ENCODE assay signal across 19 cellular contexts in genomic region chr2:216670266-216671080, GRCh38. TPM values are rescaled to one million over a fixed set of nuclear protein-coding genes. Genes with fewer than 3 reads are reported as not detected.
A peak's percentile ranks its signal among the peaks of the same experiment; 100 is the strongest.
DNase-seq lines count a peak whose midpoint lies in the region; FAIRE-seq and TF ChIP-seq lines count a peak whose summit lies in the region.
"Had no signal": no experiment of that assay in that cellular context is flagged by ENCODE, and none has a peak within 500 bp of the region (broad histone marks: within the 10 kb centered on the region; RNA-seq: fewer than 3 reads in every experiment).

No MANE protein-coding gene starts in this region.

- no peak overlapping the region for H3K27ac Mint-ChIP-seq in activated CD4-positive, alpha-beta T cell treated with anti-CD3 and anti-CD28 coated beads, Interleukin-2, amount 10 ng/mL, durations not matched to agents 7 days and 5 days

- H3K4me3 ChIP-seq in H1 (ENCODE audit: extremely low read depth in 1 of 4, insufficient read depth in 2 of 4, low read depth in 3 of 4, low read length in 4 of 4) (no peak overlapping the region), neuronal stem cell (ENCODE audit: low read length in 2 of 2) (no peak overlapping the region), tibial artery (no peak overlapping the region)
- H3K4me3 ChIP-seq: HAP-1, SJSA1 had no signal

- H3K27me3 ChIP-seq in H1 (replicated peaks in 1 of 4; ENCODE audit: control insufficient read depth in 3 of 4, extremely low read depth in 1 of 4, insufficient read depth in 3 of 4, low read length in 3 of 4) (no peaks in the 10 kb centered on the region), neuronal stem cell (ENCODE audit: control insufficient read depth in 3 of 3, insufficient read depth in 3 of 3, low read depth in 1 of 3, low read length in 3 of 3) (no peaks in the 10 kb centered on the region), tibial artery (no peaks in the 10 kb centered on the region)

- H3K9ac ChIP-seq in H1 (replicated peaks in 1 of 4; ENCODE audit: extremely low read depth in 1 of 4, low read depth in 3 of 4, low read length in 3 of 4) (no peak overlapping the region), neuronal stem cell (ENCODE audit: low read depth, low read length, poor library complexity) (no peak overlapping the region)

- no peak for TF ChIP-seq RAD21 in H1 (IDR thresholded peaks at IDR 0.05 in 1 of 2, conservative IDR thresholded peaks at IDR 0.05 in 1 of 2; ENCODE audit: low read depth in 2 of 2, low read length in 2 of 2)

- H3K23me2 ChIP-seq in H1 (ENCODE audit: low read depth, low read length), result no peaks in the 10 kb centered on the region

- H3K4ac ChIP-seq in H1 (replicated peaks; ENCODE audit: insufficient read length, low read depth, low read length) (no peak overlapping the region), neuronal stem cell (ENCODE audit: low read length) (no peak overlapping the region)

- intact Hi-C loops in tibial artery (cut with DNase I; ENCODE audit: low total_unique reads), result no loop called here

- no peaks in the 10 kb centered on the region for H3K9me3 ChIP-seq in H1 (ENCODE audit: insufficient read depth in 2 of 2, low read depth in 1 of 2, low read length in 1 of 2)
- no peaks in the 10 kb centered on the region for H3K9me3 ChIP-seq in neuronal stem cell (replicated peaks in 1 of 2; ENCODE audit: control insufficient read depth in 2 of 2, insufficient read depth in 1 of 2, low read depth in 1 of 2, low read length in 2 of 2)
- H3K9me3 ChIP-seq in tibial artery, result no peaks in the 10 kb centered on the region
- H3K9me3 ChIP-seq: HAP-1, SJSA1 had no signal

- DNase-seq in NCI-H1092 treated with DMSO at 0.1 percent for 48 hours (lab: John Stamatoyannopoulos, UW) (peak; percentile 44), NCI-H1092 (lab: John Stamatoyannopoulos, UW) (no peak), H1 (ENCODE audit: low read depth in 1 of 2, low spot score in 2 of 2) (no peak), neuronal stem cell (ENCODE audit: low spot score) (no peak), tibial artery (no peak)
- no peak for DNase-seq in stimulated activated CD4-positive, alpha-beta T cell treated with anti-CD3 and anti-CD28 coated beads, Interleukin-4, amount 100 ng/mL, for 24 hours
- no peak for DNase-seq in activated naive CD4-positive, alpha-beta T cell treated with Interleukin-2 at 50 U/mL for 16 hours
- DNase-seq in activated CD4-positive, alpha-beta T cell treated with anti-CD3 and anti-CD28 coated beads, Interleukin-2, amount 10 ng/mL, durations not matched to agents 7 days and 5 days, result no peak
- DNase-seq: C1 segment of cervical spinal cord, COR-L47, DMS153, Karpas-422, NCI-H1417, NCI-H2029 treated with DMSO at 0.1 percent for 48 hours, NCI-H524, PC-3 had no signal

- no peak overlapping the region for H2BK120ac ChIP-seq in H1 (replicated peaks; ENCODE audit: low read depth, low read length)
- no peak overlapping the region for H2BK120ac ChIP-seq in neuronal stem cell (ENCODE audit: low read depth, low read length)

- no peaks in the 10 kb centered on the region for H3K9me3 Mint-ChIP-seq in activated CD4-positive, alpha-beta T cell treated with anti-CD3 and anti-CD28 coated beads, Interleukin-2, amount 10 ng/mL, durations not matched to agents 7 days and 5 days

- H4K20me1 ChIP-seq in H1 (replicated peaks in 1 of 2; ENCODE audit: control insufficient read depth in 1 of 2, insufficient read depth in 2 of 2, low read length in 2 of 2), result no peaks in the 10 kb centered on the region

- no peak overlapping the region for H2BK15ac ChIP-seq in H1 (ENCODE audit: low read length)
- no peak overlapping the region for H2BK15ac ChIP-seq in neuronal stem cell (ENCODE audit: low read length)

- H4K91ac ChIP-seq in H1 (replicated peaks; ENCODE audit: insufficient read length, low read length) (no peak overlapping the region), neuronal stem cell (ENCODE audit: low read depth, low read length, poor library complexity) (no peak overlapping the region)

- no peak overlapping the region for H3K23ac ChIP-seq in H1 (ENCODE audit: insufficient read length)
- no peak overlapping the region for H3K23ac ChIP-seq in neuronal stem cell (ENCODE audit: low read depth, low read length, poor library complexity)

- peaks cover 0 to 6% (median 5%) of the 10 kb centered on the region in 4 experiments; a peak in 6 of 7 replicates for H3K4me1 ChIP-seq in H1 (replicated peaks in 1 of 4; ENCODE audit: control insufficient read depth in 3 of 4, insufficient read depth in 4 of 4, low read length in 3 of 4)
- peaks cover 1 to 4% of the 10 kb centered on the region in 2 donors for H3K4me1 ChIP-seq in neuronal stem cell (ENCODE audit: control insufficient read depth in 2 of 2, insufficient read depth in 1 of 2, low read depth in 1 of 2, low read length in 2 of 2)
- H3K4me1 ChIP-seq in tibial artery, result peaks cover 0 to 18% (median 12%) of the 10 kb centered on the region in 4 donors
- H3K4me1 ChIP-seq: HAP-1, SJSA1 had no signal

- no peak overlapping the region for H3K27ac ChIP-seq in H1 (ENCODE audit: low read depth, low read length)
- no peak overlapping the region for H3K27ac ChIP-seq in neuronal stem cell (replicated peaks; ENCODE audit: low read length)
- H3K27ac ChIP-seq in tibial artery, result peak overlapping the region; percentile 54 to 65
- H3K27ac ChIP-seq: 22Rv1, SJSA1 had no signal

- H2AK5ac ChIP-seq in H1 (ENCODE audit: low read depth, low read length), result no peak overlapping the region
- H2AK5ac ChIP-seq in neuronal stem cell (ENCODE audit: low read depth, low read length), result no peak overlapping the region

- H4K8ac ChIP-seq in H1 (ENCODE audit: extremely low read depth, insufficient read depth, low read length), result peak overlapping the region; percentile 18; the same call in 1 of the 2 replicates
- H4K8ac ChIP-seq in neuronal stem cell (ENCODE audit: low read depth, low read length), result no peak overlapping the region

- no peak overlapping the region for H3K56ac ChIP-seq in H1 (replicated peaks; ENCODE audit: insufficient read length, low read depth, low read length)

- H3K18ac ChIP-seq in H1 (ENCODE audit: extremely low read depth, low read length) (no peak overlapping the region), neuronal stem cell (ENCODE audit: low read length) (peak overlapping the region; percentile 11)

- H2BK5ac ChIP-seq in H1 (ENCODE audit: low read depth, low read length) (no peak overlapping the region), neuronal stem cell (ENCODE audit: low read length) (no peak overlapping the region)

- H3K14ac ChIP-seq in H1 (ENCODE audit: insufficient read length) (no peak overlapping the region), neuronal stem cell (ENCODE audit: low read length) (no peak overlapping the region)

- H2BK20ac ChIP-seq in H1 (ENCODE audit: low read length), result no peak overlapping the region

- WGBS in H1 (ENCODE audit: extremely low coverage in 1 of 2, insufficient coverage in 1 of 2, insufficient read length in 1 of 2, insufficient replicate concordance in 2 of 2, low coverage in 1 of 2, low lambda C conversion rate in 2 of 2, missing lambda C conversion rate in 1 of 2), 2 experiments, result 89% methylated on average over 15 of the region's 17 CpGs; no CpG with 5 or more reads in 1 of the 2 experiments
- no CpG with 5 or more reads among the region's 17 CpGs for WGBS in neuronal stem cell (ENCODE audit: extremely low coverage in 2 of 2, insufficient read length in 2 of 2, insufficient replicate concordance in 1 of 2), 2 donors

- H3K27me3 Mint-ChIP-seq in activated CD4-positive, alpha-beta T cell treated with anti-CD3 and anti-CD28 coated beads, Interleukin-2, amount 10 ng/mL, durations not matched to agents 7 days and 5 days, result no peaks in the 10 kb centered on the region

- H2AFZ ChIP-seq in H1 (ENCODE audit: low read length) (no peak overlapping the region), neuronal stem cell (ENCODE audit: low read length) (no peak overlapping the region)

- H3K4me3 Mint-ChIP-seq in activated CD4-positive, alpha-beta T cell treated with anti-CD3 and anti-CD28 coated beads, Interleukin-2, amount 10 ng/mL, durations not matched to agents 7 days and 5 days, result no peak overlapping the region

- TF ChIP-seq CTCF in H1 (IDR thresholded peaks at IDR 0.05; ENCODE audit: control extremely low read depth in 1 of 3, insufficient read depth in 1 of 3, low read depth in 1 of 3, low read length in 3 of 3), result no peak
- no peak for TF ChIP-seq CTCF in tibial artery (IDR thresholded peaks at IDR 0.05)

- no peaks in the 10 kb centered on the region for H3K4me1 Mint-ChIP-seq in activated CD4-positive, alpha-beta T cell treated with anti-CD3 and anti-CD28 coated beads, Interleukin-2, amount 10 ng/mL, durations not matched to agents 7 days and 5 days

- no peaks in the 10 kb centered on the region for H3K79me2 ChIP-seq in H1 (ENCODE audit: control insufficient read depth in 1 of 2, insufficient read depth in 2 of 2, low read length in 2 of 2)

- H2BK12ac ChIP-seq in H1 (ENCODE audit: low read depth, low read length) (no peak overlapping the region), neuronal stem cell (ENCODE audit: low read length) (no peak overlapping the region)

- no peak for TF ChIP-seq POLR2A in H1 (IDR thresholded peaks at IDR 0.05; ENCODE audit: control extremely low read depth in 1 of 2, low read depth in 2 of 2, low read length in 2 of 2)

- FAIRE-seq in H1 (lab: Jason Lieb, UNC), result no peak

- H3K4me2 ChIP-seq in H1 (ENCODE audit: insufficient read depth in 1 of 2, low read depth in 2 of 2, low read length in 2 of 2), result no peak overlapping the region
- H3K4me2 ChIP-seq in neuronal stem cell (ENCODE audit: insufficient read depth, low read length, poor library complexity, severe bottlenecking), result no peak overlapping the region

- no peaks in the 10 kb centered on the region for H3K36me3 Mint-ChIP-seq in activated CD4-positive, alpha-beta T cell treated with anti-CD3 and anti-CD28 coated beads, Interleukin-2, amount 10 ng/mL, durations not matched to agents 7 days and 5 days (ENCODE audit: low read depth)

- TF ChIP-seq EP300 in H1 (IDR thresholded peaks at IDR 0.05; ENCODE audit: borderline replicate concordance in 1 of 2, low read depth in 2 of 2, low read length in 2 of 2), result no peak

- no peak overlapping the region for H4K5ac ChIP-seq in H1 (ENCODE audit: insufficient read length, low read depth, low read length)

- POLR2A ChIA-PET in H1 (lab: Charles Lee; ENCODE audit: partially characterized antibody), result no interaction called here
- POLR2A ChIA-PET in activated CD4-positive, alpha-beta T cell treated with anti-CD3 and anti-CD28 coated beads, Interleukin-2, amount 10 ng/mL, durations not matched to agents 7 days and 5 days (lab: Charles Lee), result no interaction called here

- H3K79me1 ChIP-seq in H1 (ENCODE audit: low read depth, low read length), result no peaks in the 10 kb centered on the region
- H3K79me1 ChIP-seq in neuronal stem cell (ENCODE audit: low read depth, low read length), result no peaks in the 10 kb centered on the region

- CTCF ChIA-PET in H1 (lab: Charles Lee; ENCODE audit: partially characterized antibody), result interaction anchor here (0.6 to 15.9 kb wide), 8 partner anchors 9 to 158 kb away, joined by 3 to 493 read pairs (median 22); no protein-coding TSS in a partner anchor
- CTCF ChIA-PET in activated CD4-positive, alpha-beta T cell treated with anti-CD3 and anti-CD28 coated beads, Interleukin-2, amount 10 ng/mL, durations not matched to agents 7 days and 5 days (lab: Charles Lee), result interaction anchor here (1.5 kb wide), 1 partner anchor 152 kb away, joined by 3 read pairs; no protein-coding TSS in a partner anchor

- H3K36me3 ChIP-seq in H1 (ENCODE audit: control insufficient read depth in 2 of 4, insufficient read depth in 4 of 4, low read length in 3 of 4) (no peaks in the 10 kb centered on the region), neuronal stem cell (replicated peaks in 1 of 2; ENCODE audit: control insufficient read depth in 2 of 2, insufficient read depth in 2 of 2, low read length in 2 of 2) (peaks cover 24 to 37% of the 10 kb centered on the region in 2 donors), tibial artery (peaks cover 17 to 24% (median 22%) of the 10 kb centered on the region in 3 donors)
- H3K36me3 ChIP-seq: HAP-1, SJSA1 had no signal

RNA-seq across cellular contexts. Expression of gene IGFBP5, which starts 24.9 kb away (rescaled TPM):
- total RNA-seq in H1 (2021; fragmentation: NEBNext Ultra II Directional; extraction: Animal tissue kit (Norgen Biotek cat#: 25700)), result 2.0 and 2.5 TPM in 2 replicates
- 2.2 and 4.4 TPM in 2 replicates for polyA plus RNA-seq in H1 (2011; rRNA removed)
- polyA plus RNA-seq in H1 (2011; cell fraction: cytosol; rRNA removed), result 2.9 TPM
- 3.6 TPM for polyA plus RNA-seq in H1 (2011; cell fraction: nucleus; rRNA removed)
- polyA plus RNA-seq in H1 (2012, experiment 1 of 2), result 1.7 to 2.1 TPM (median 2.0 TPM) in 4 replicates
- 1.0 TPM for polyA plus RNA-seq in H1 (2012, experiment 2 of 2)
- 2.8 TPM for polyA plus RNA-seq in H1 (2013, experiment 1 of 2)
- 3.4 TPM for polyA plus RNA-seq in H1 (2013, experiment 2 of 2)
- 2.0 and 3.6 TPM in 2 replicates for polyA minus RNA-seq in H1 (2011; rRNA and poly(A)+ RNA removed)
- polyA minus RNA-seq in H1 (2011; cell fraction: cytosol; rRNA and poly(A)+ RNA removed), result 2.9 TPM
- 2.8 TPM for polyA minus RNA-seq in H1 (2011; cell fraction: nucleus; rRNA and poly(A)+ RNA removed)
- 280 TPM for polyA plus RNA-seq in neuronal stem cell (2013, experiment 1 of 2)
- 290 TPM for polyA plus RNA-seq in neuronal stem cell (2013, experiment 2 of 2)
- total RNA-seq in activated CD4-positive, alpha-beta T cell treated with anti-CD3 and anti-CD28 coated beads, Interleukin-2, amount 10 ng/mL, durations not matched to agents 7 days and 5 days, result not detected

RNA-seq across cellular contexts. Expression of gene IGFBP2, which starts 37.3 kb away (rescaled TPM):
- 322 and 326 TPM in 2 replicates for total RNA-seq in H1 (2021; fragmentation: NEBNext Ultra II Directional; extraction: Animal tissue kit (Norgen Biotek cat#: 25700))
- 782 and 980 TPM in 2 replicates for polyA plus RNA-seq in H1 (2011; rRNA removed)
- 607 TPM for polyA plus RNA-seq in H1 (2011; cell fraction: cytosol; rRNA removed)
- 562 TPM for polyA plus RNA-seq in H1 (2011; cell fraction: nucleus; rRNA removed)
- polyA plus RNA-seq in H1 (2012, experiment 1 of 2), result 269 to 492 TPM (median 434 TPM) in 4 replicates
- polyA plus RNA-seq in H1 (2012, experiment 2 of 2), result 469 TPM
- 853 TPM for polyA plus RNA-seq in H1 (2013, experiment 1 of 2)
- polyA plus RNA-seq in H1 (2013, experiment 2 of 2), result 787 TPM
- polyA minus RNA-seq in H1 (2011; rRNA and poly(A)+ RNA removed), result 98.8 and 122 TPM in 2 replicates
- 242 TPM for polyA minus RNA-seq in H1 (2011; cell fraction: cytosol; rRNA and poly(A)+ RNA removed)
- 141 TPM for polyA minus RNA-seq in H1 (2011; cell fraction: nucleus; rRNA and poly(A)+ RNA removed)
- 479 TPM for polyA plus RNA-seq in neuronal stem cell (2013, experiment 1 of 2)
- polyA plus RNA-seq in neuronal stem cell (2013, experiment 2 of 2), result 466 TPM
- total RNA-seq in activated CD4-positive, alpha-beta T cell treated with anti-CD3 and anti-CD28 coated beads, Interleukin-2, amount 10 ng/mL, durations not matched to agents 7 days and 5 days, result 10 to 100 TPM; 10.3 to 10.9 TPM

Comparison
In these comparisons a context has a peak if more than half of its experiments do, and no peak if none do; other contexts are left out.
1. H3K27ac ChIP-seq: peak in tibial artery (2 of 2); none in H1 (single experiment) and neuronal stem cell (single experiment).
2. RNA of gene IGFBP2, which starts 37.3 kb away (total RNA-seq): 322 to 326 TPM in H1; 10.3 to 10.9 TPM in activated CD4-positive, alpha-beta T cell treated with anti-CD3 and anti-CD28 coated beads, Interleukin-2, amount 10 ng/mL, durations not matched to agents 7 days and 5 days; every median in the first group is over 10 times any median in the second.